25 cellular contexts compared by ENCODE assay signal in genomic region chr17:75743625-75744206, GRCh38.
"Had no signal": no experiment of that assay in that cellular context is flagged by ENCODE, and none has a peak within 500 bp of the region (broad histone marks: within the 10 kb centered on the region; RNA-seq: fewer than 3 reads in every experiment).

No MANE protein-coding gene starts in this region.

- H3K27ac ChIP-seq: lower lobe of right lung, ovary, psoas muscle, skin epidermis, stomach, thyroid gland, vagina had no signal

- H3K27me3 ChIP-seq: esophagus squamous epithelium, ovary, stomach, thyroid gland, vagina had no signal

- H3K4me3 ChIP-seq: esophagus squamous epithelium, lower lobe of right lung, ovary, psoas muscle, skin epidermis, stomach, thyroid gland, vagina had no signal

- H3K9me3 ChIP-seq: esophagus squamous epithelium, lower lobe of right lung, ovary, psoas muscle, stomach, thyroid gland, vagina had no signal

- H3K27ac Mint-ChIP-seq: effector memory CD8-positive, alpha-beta T cell; immature natural killer cell; naive thymus-derived CD8-positive, alpha-beta T cell; nephron progenitor cell had no signal

- DNase-seq: cortex of kidney; effector memory CD8-positive, alpha-beta T cell; erythroblast; esophagus squamous epithelium; hypothalamus; immature natural killer cell; islet precursor cell; left ventricle myocardium superior; lower lobe of right lung; naive thymus-derived CD8-positive, alpha-beta T cell; nephron progenitor cell; occipital lobe; ovary; posterior cingulate gyrus; psoas muscle; right cardiac atrium; stimulated activated CD4-positive, alpha-beta T cell treated with anti-CD3 and anti-CD28 coated beads, Interleukin-15, amount 100 ng/mL, for 24 hours; stimulated activated CD4-positive, alpha-beta T cell treated with anti-CD3 and anti-CD28 coated beads, Interleukin-4, amount 100 ng/mL, for 1 hour; stimulated activated CD8-positive, alpha-beta memory T cell treated with anti-CD3 and anti-CD28 coated beads, Interleukin-4, amount 100 ng/mL, for 48 hours; stimulated activated naive CD4-positive, alpha-beta T cell treated with Interleukin-2 at 50 U/mL for 16 hours; stomach; thyroid gland; trophoblast cell had no signal

- H3K4me3 Mint-ChIP-seq: effector memory CD8-positive, alpha-beta T cell; immature natural killer cell; naive thymus-derived CD8-positive, alpha-beta T cell; nephron progenitor cell had no signal

- H3K9me3 Mint-ChIP-seq: effector memory CD8-positive, alpha-beta T cell; immature natural killer cell; naive thymus-derived CD8-positive, alpha-beta T cell; nephron progenitor cell had no signal

- ATAC-seq: effector memory CD8-positive, alpha-beta T cell; left ventricle myocardium superior; lower lobe of right lung; naive thymus-derived CD8-positive, alpha-beta T cell; psoas muscle; right cardiac atrium had no signal

- H3K36me3 Mint-ChIP-seq: immature natural killer cell; naive thymus-derived CD8-positive, alpha-beta T cell had no signal

- H3K36me3 ChIP-seq: ovary, thyroid gland had no signal
